Comparison of ENCODE assay signal across 12 cellular contexts in genomic region chr2:196112408-196113039, GRCh38. TPM values are rescaled to one million over a fixed set of nuclear protein-coding genes. Genes with fewer than 3 reads are reported as not detected.
DNase-seq lines count a peak whose midpoint lies in the region; ATAC-seq, FAIRE-seq and TF ChIP-seq lines count a peak whose summit lies in the region.
"Had no signal": no experiment of that assay in that cellular context is flagged by ENCODE, and none has a peak within 500 bp of the region (broad histone marks: within the 10 kb centered on the region; RNA-seq: fewer than 3 reads in every experiment).

No MANE protein-coding gene starts in this region.

- peaks cover 25% of the 10 kb centered on the region for H3K4me1 ChIP-seq in SJSA1 (replicated peaks)
- peaks cover 2% of the 10 kb centered on the region for H3K4me1 ChIP-seq in fibroblast of lung (ENCODE audit: control insufficient read depth, extremely low read depth, insufficient read depth, low read length)

- no peaks in the 10 kb centered on the region for H3K79me2 ChIP-seq in fibroblast of lung (ENCODE audit: control insufficient read depth, insufficient read depth, low read length)

- peak; percentile 46 for ATAC-seq in sciatic nerve
- no peak for ATAC-seq in activated CD4-positive, CD25-positive, alpha-beta regulatory T cell treated with anti-CD3 and anti-CD28 coated beads, Interleukin-2, amount 50 U/mL, for 24 hours
- no peak for ATAC-seq in HG03025 (IDR thresholded peaks at IDR 0.05; ENCODE audit: low FRiP score, unreplicated experiment)
- ATAC-seq: effector memory CD8-positive, alpha-beta T cell had no signal

- no peak overlapping the region for H3K4me2 ChIP-seq in fibroblast of lung (ENCODE audit: extremely low read depth, insufficient read depth, low read length)

- no peak overlapping the region for H3K4me3 ChIP-seq in SJSA1
- no peak overlapping the region for H3K4me3 ChIP-seq in fibroblast of lung (replicated peaks in 1 of 4; ENCODE audit: control extremely low read depth in 1 of 4, insufficient read depth in 1 of 4, low read depth in 3 of 4, low read length in 4 of 4)

- no peak for DNase-seq in GM12891 (ENCODE audit: insufficient read length, low spot score)
- peak in 1 of 2 experiments; percentile 74 for DNase-seq in SJSA1 (ENCODE audit: low read depth in 1 of 2, low spot score in 2 of 2)
- DNase-seq in fibroblast of lung (ENCODE audit: low read depth in 2 of 2), result peak; percentile 70 to 90
- no peak for DNase-seq in sciatic nerve (ENCODE audit: low spot score)
- DNase-seq in Kasumi-1 (lab: John Stamatoyannopoulos, UW), result no peak
- DNase-seq in NCI-H1436 (lab: John Stamatoyannopoulos, UW), result no peak
- DNase-seq: effector memory CD8-positive, alpha-beta T cell; Karpas-422; stimulated activated naive CD4-positive, alpha-beta T cell had no signal

- H3K9ac ChIP-seq in fibroblast of lung (ENCODE audit: insufficient read depth, low read length), result no peak overlapping the region

- H2AFZ ChIP-seq in fibroblast of lung (ENCODE audit: low read length), result peak overlapping the region; percentile 31

- H4K20me1 ChIP-seq in fibroblast of lung (ENCODE audit: control insufficient read depth, extremely low read depth, insufficient read depth, low read length), result no peaks in the 10 kb centered on the region

- TF ChIP-seq CTCF in fibroblast of lung (conservative IDR thresholded peaks at IDR 0.05 in 1 of 2, IDR thresholded peaks at IDR 0.05 in 1 of 2; ENCODE audit: low read depth in 1 of 2, low read length in 2 of 2), result no peak

- intact Hi-C loops in sciatic nerve (cut with DNase I), result no loop called here

- TF ChIP-seq POLR2A in GM12891 (IDR thresholded peaks at IDR 0.05; ENCODE audit: low read depth, low read length), result no peak

- H3K27ac ChIP-seq in SJSA1 (peak overlapping the region; percentile 97), fibroblast of lung (ENCODE audit: insufficient read depth, low read length) (peak overlapping the region; percentile 56)
- H3K27ac ChIP-seq: neutrophil had no signal

- H3K36me3 ChIP-seq in SJSA1, result no peaks in the 10 kb centered on the region
- no peaks in the 10 kb centered on the region for H3K36me3 ChIP-seq in fibroblast of lung (ENCODE audit: control insufficient read depth, insufficient read depth, low read length)
- H3K36me3 ChIP-seq: neutrophil had no signal

- H3K27me3 ChIP-seq in SJSA1 (replicated peaks) (no peaks in the 10 kb centered on the region), fibroblast of lung (ENCODE audit: control insufficient read depth, insufficient read depth, low read length) (no peaks in the 10 kb centered on the region)
- H3K27me3 ChIP-seq: neutrophil had no signal

- H3K9me3 ChIP-seq in SJSA1 (replicated peaks) (no peaks in the 10 kb centered on the region), fibroblast of lung (ENCODE audit: control insufficient read depth, insufficient read depth, low read depth, low read length) (no peaks in the 10 kb centered on the region)
- H3K9me3 ChIP-seq: neutrophil had no signal

- FAIRE-seq in GM12891 (lab: Jason Lieb, UNC), result peak; percentile 63

TF ChIP-seq in GM12891, 5 proteins besides CTCF, POLR2A, EP300 and RAD21:
- no peak for TF ChIP-seq TAF1 (IDR thresholded peaks at IDR 0.05; ENCODE audit: low read depth, low read length)
- no peak for TF ChIP-seq POLR2AphosphoS5 (IDR thresholded peaks at IDR 0.05; ENCODE audit: low read depth, low read length)
- TF ChIP-seq PAX5 (IDR thresholded peaks at IDR 0.05; ENCODE audit: insufficient read depth, low read length, severe bottlenecking), result no peak
- no peak for TF ChIP-seq POU2F2 (IDR thresholded peaks at IDR 0.05; ENCODE audit: low read depth, low read length)
- no peak for TF ChIP-seq SPI1 (IDR thresholded peaks at IDR 0.05; ENCODE audit: low read depth, low read length)
TF ChIP-seq in GM12891: peak in this region for 0.

RNA-seq across cellular contexts. Expression of gene DNAH7, which starts 43.9 kb away (rescaled TPM):
- polyA plus RNA-seq in GM12891 (2012; ENCODE audit: low read depth, missing spikeins), result 0.08 TPM
- under 0.01 TPM in 1 of 2 replicates, not detected in the other for total RNA-seq in SJSA1 (2014; rRNA removed; shearing (Covaris generic))
- total RNA-seq in fibroblast of lung, result 0.77 and 0.99 TPM in 2 replicates
- 0.37 and 0.49 TPM in 2 replicates for polyA plus RNA-seq in fibroblast of lung
- polyA plus RNA-seq in fibroblast of lung (2012), result 0.59 and 1.6 TPM in 2 replicates
- not detected in 2 replicates for polyA minus RNA-seq in fibroblast of lung (ENCODE audit: low replicate concordance)
- total RNA-seq in sciatic nerve, result 2.5 TPM

RNA-seq across cellular contexts. Expression of gene STK17B, which starts 58.9 kb away (rescaled TPM):
- 14.6 TPM for polyA plus RNA-seq in GM12891 (2012; ENCODE audit: low read depth, missing spikeins)
- total RNA-seq in SJSA1 (2014; rRNA removed; shearing (Covaris generic)), result 41.5 and 52.3 TPM in 2 replicates
- total RNA-seq in fibroblast of lung (17.2 and 43.1 TPM in 2 replicates), sciatic nerve (32.6 TPM)
- 23.9 and 39.0 TPM in 2 replicates for polyA plus RNA-seq in fibroblast of lung
- polyA plus RNA-seq in fibroblast of lung (2012), result 12.1 and 18.3 TPM in 2 replicates
- 3.9 and 4.0 TPM in 2 replicates for polyA minus RNA-seq in fibroblast of lung (ENCODE audit: low replicate concordance)

Comparison
In these comparisons a context has a peak if more than half of its experiments do, and no peak if none do; other contexts are left out.
1. DNase-seq: peak in fibroblast of lung (2 of 2); none in GM12891 (single experiment), sciatic nerve (single experiment), Kasumi-1 (0 of 2) and NCI-H1436 (single experiment).